ENCODE assay signal across 8 cellular contexts in the genomic region with DNA sequence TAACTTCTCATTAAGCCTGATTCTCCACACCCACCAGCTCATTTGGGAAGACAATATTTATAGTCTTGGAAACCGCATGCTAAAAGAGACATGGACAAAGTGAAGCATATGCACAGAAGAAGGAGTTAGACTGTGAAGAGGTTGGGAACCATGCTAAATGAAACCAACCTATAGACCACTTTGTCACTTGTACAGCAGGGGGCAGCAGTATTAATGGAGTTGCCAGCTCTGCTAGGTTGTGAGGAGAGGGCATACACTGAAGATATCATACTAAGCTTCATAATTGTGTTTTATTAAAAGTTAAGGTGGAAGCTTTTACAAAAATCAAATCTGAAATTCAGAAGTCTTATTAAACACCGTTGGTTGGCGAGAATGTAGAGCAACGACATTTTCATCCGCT. TPM values are rescaled to one million over a fixed set of nuclear protein-coding genes. Genes with fewer than 3 reads are reported as not detected.
DNase-seq lines count a peak whose midpoint lies in the region; ATAC-seq and TF ChIP-seq lines count a peak whose summit lies in the region.

No MANE protein-coding gene starts in this region.

- no peak overlapping the region for H3K4me2 ChIP-seq in Loucy (ENCODE audit: low read depth, low read length, poor library complexity, severe bottlenecking)

- H4K20me1 ChIP-seq in Loucy (ENCODE audit: insufficient read depth, low read length, poor library complexity, severe bottlenecking): no peaks in the 10 kb centered on the region

- no peak overlapping the region for H3K4me3 ChIP-seq in Loucy (ENCODE audit: low read length, poor library complexity, severe bottlenecking)
- H3K4me3 ChIP-seq in adrenal gland: no peak overlapping the region
- no peak overlapping the region for H3K4me3 ChIP-seq in liver (ENCODE audit: low read depth in 1 of 3, low read length in 3 of 3)
- no peak overlapping the region for H3K4me3 ChIP-seq in aorta (ENCODE audit: low read length in 2 of 2)

- ATAC-seq in GM19351 (IDR thresholded peaks at IDR 0.05; ENCODE audit: unreplicated experiment) (peak; percentile 81), aorta (ENCODE audit: low FRiP score) (no peak), HG02840 (IDR thresholded peaks at IDR 0.05; ENCODE audit: low FRiP score, unreplicated experiment) (no peak)

- TF ChIP-seq RAD21 in liver (IDR thresholded peaks at IDR 0.05): peak; percentile 13 to 30

- intact Hi-C loops in adrenal gland (cut with DNase I): loop anchor here in 1 of 2 donors (10.0 kb wide), 1 partner anchor 338 kb away; no protein-coding TSS in a partner anchor
- intact Hi-C loops in aorta (cut with DNase I): no loop called here

- H3K9ac ChIP-seq in Loucy (ENCODE audit: low read depth, low read length, poor library complexity, severe bottlenecking) (no peak overlapping the region), liver (ENCODE audit: low read depth in 1 of 2, low read length in 2 of 2) (no peak overlapping the region)

- no peaks in the 10 kb centered on the region for H3K79me2 ChIP-seq in Loucy (ENCODE audit: insufficient read depth, low read length)

- H3K4me1 ChIP-seq in Loucy (ENCODE audit: insufficient read depth, low read length, poor library complexity, severe bottlenecking) (no peaks in the 10 kb centered on the region), adrenal gland (replicated peaks in 1 of 2) (no peaks in the 10 kb centered on the region), liver (ENCODE audit: control insufficient read depth in 4 of 4, insufficient read depth in 4 of 4, low read length in 3 of 4) (no peaks in the 10 kb centered on the region), aorta (ENCODE audit: control insufficient read depth in 1 of 2, insufficient read depth in 2 of 2, low read length in 2 of 2) (no peaks in the 10 kb centered on the region)

- 83 to 92% (median 89%) methylated on average over 5 of the region's 5 CpGs for WGBS in adrenal gland, 4 donors
- WGBS in liver: 80% methylated on average over 5 of the region's 5 CpGs
- WGBS in aorta, 2 donors: 84 to 85% methylated on average over 5 of the region's 5 CpGs

- H2AFZ ChIP-seq in Loucy (ENCODE audit: low read length): no peak overlapping the region

- TF ChIP-seq CTCF in Loucy (conservative IDR thresholded peaks at IDR 0.05; ENCODE audit: low read length) (peak; percentile 75), adrenal gland (IDR thresholded peaks at IDR 0.05) (peak in 5 of 6 experiments; percentile 35 to 55 (median 49)), liver (IDR thresholded peaks at IDR 0.05; ENCODE audit: low read depth, low read length, missing input control) (no peak)

- H3K27ac ChIP-seq in adrenal gland (no peak overlapping the region), liver (ENCODE audit: low read depth in 1 of 2, low read length in 2 of 2) (no peak overlapping the region), aorta (ENCODE audit: low read depth in 1 of 2, low read length in 2 of 2) (no peak overlapping the region)

- H3K9me3 ChIP-seq in Loucy (ENCODE audit: insufficient read depth, low read depth, low read length) (no peaks in the 10 kb centered on the region), adrenal gland (replicated peaks in 1 of 3) (no peaks in the 10 kb centered on the region), liver (ENCODE audit: control insufficient read depth in 4 of 4, low read length in 3 of 4) (no peaks in the 10 kb centered on the region), aorta (ENCODE audit: control insufficient read depth, low read length) (peaks cover 1% of the 10 kb centered on the region)

- no peaks in the 10 kb centered on the region for H3K36me3 ChIP-seq in Loucy (ENCODE audit: insufficient read depth, low read length)
- no peaks in the 10 kb centered on the region for H3K36me3 ChIP-seq in adrenal gland (replicated peaks in 1 of 2)
- no peaks in the 10 kb centered on the region for H3K36me3 ChIP-seq in liver (ENCODE audit: control insufficient read depth in 4 of 4, insufficient read depth in 3 of 4, low read depth in 1 of 4, low read length in 3 of 4)
- no peaks in the 10 kb centered on the region for H3K36me3 ChIP-seq in aorta (ENCODE audit: control insufficient read depth in 1 of 2, insufficient read depth in 2 of 2, low read length in 1 of 2)

- H3K27me3 ChIP-seq in Loucy (ENCODE audit: insufficient read depth, low read length, poor library complexity, severe bottlenecking) (no peaks in the 10 kb centered on the region), adrenal gland (no peaks in the 10 kb centered on the region), liver (ENCODE audit: control insufficient read depth in 4 of 4, insufficient read depth in 4 of 4, low read length in 3 of 4) (no peaks in the 10 kb centered on the region), aorta (ENCODE audit: control insufficient read depth in 1 of 2, insufficient read depth in 2 of 2, low read length in 1 of 2) (no peaks in the 10 kb centered on the region)

- TF ChIP-seq POLR2A in adrenal gland (IDR thresholded peaks at IDR 0.05): no peak

- H3K9me2 ChIP-seq in Loucy (replicated peaks; ENCODE audit: low read depth, low read length): no peaks in the 10 kb centered on the region

- DNase-seq in DMS114 treated with DMSO at 0.1 percent for 48 hours (lab: John Stamatoyannopoulos, UW; ENCODE audit: unreplicated experiment): peak; percentile 7
- DNase-seq in adrenal gland: peak in 4 of 7 donors; percentile 20 to 58 (median 39)
- no peak for DNase-seq in NCI-H345 treated with DMSO at 0.1 percent for 48 hours (lab: John Stamatoyannopoulos, UW; ENCODE audit: unreplicated experiment)
- DNase-seq in aorta: no peak

- H3F3A ChIP-seq in Loucy (ENCODE audit: low read depth): no peaks in the 10 kb centered on the region

TF ChIP-seq in liver, 16 proteins besides CTCF, POLR2A, EP300 and RAD21:
- no peak for TF ChIP-seq GABPA (IDR thresholded peaks at IDR 0.05 in 1 of 2, conservative IDR thresholded peaks at IDR 0.05 in 1 of 2)
- no peak for TF ChIP-seq HNF4G (IDR thresholded peaks at IDR 0.05)
- no peak for TF ChIP-seq TAF1 (conservative IDR thresholded peaks at IDR 0.05)
- TF ChIP-seq YY1 (IDR thresholded peaks at IDR 0.05): no peak
- TF ChIP-seq, protein P1, sequence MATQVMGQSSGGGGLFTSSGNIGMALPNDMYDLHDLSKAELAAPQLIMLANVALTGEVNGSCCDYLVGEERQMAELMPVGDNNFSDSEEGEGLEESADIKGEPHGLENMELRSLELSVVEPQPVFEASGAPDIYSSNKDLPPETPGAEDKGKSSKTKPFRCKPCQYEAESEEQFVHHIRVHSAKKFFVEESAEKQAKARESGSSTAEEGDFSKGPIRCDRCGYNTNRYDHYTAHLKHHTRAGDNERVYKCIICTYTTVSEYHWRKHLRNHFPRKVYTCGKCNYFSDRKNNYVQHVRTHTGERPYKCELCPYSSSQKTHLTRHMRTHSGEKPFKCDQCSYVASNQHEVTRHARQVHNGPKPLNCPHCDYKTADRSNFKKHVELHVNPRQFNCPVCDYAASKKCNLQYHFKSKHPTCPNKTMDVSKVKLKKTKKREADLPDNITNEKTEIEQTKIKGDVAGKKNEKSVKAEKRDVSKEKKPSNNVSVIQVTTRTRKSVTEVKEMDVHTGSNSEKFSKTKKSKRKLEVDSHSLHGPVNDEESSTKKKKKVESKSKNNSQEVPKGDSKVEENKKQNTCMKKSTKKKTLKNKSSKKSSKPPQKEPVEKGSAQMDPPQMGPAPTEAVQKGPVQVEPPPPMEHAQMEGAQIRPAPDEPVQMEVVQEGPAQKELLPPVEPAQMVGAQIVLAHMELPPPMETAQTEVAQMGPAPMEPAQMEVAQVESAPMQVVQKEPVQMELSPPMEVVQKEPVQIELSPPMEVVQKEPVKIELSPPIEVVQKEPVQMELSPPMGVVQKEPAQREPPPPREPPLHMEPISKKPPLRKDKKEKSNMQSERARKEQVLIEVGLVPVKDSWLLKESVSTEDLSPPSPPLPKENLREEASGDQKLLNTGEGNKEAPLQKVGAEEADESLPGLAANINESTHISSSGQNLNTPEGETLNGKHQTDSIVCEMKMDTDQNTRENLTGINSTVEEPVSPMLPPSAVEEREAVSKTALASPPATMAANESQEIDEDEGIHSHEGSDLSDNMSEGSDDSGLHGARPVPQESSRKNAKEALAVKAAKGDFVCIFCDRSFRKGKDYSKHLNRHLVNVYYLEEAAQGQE (IDR thresholded peaks at IDR 0.05): no peak
- TF ChIP-seq JUND (IDR thresholded peaks at IDR 0.05): no peak

RNA-seq across cellular contexts. Expression of gene HMGCLL1, which starts 38.3 kb away (rescaled TPM):
- total RNA-seq in adrenal gland: 1 to 10 TPM in 5 of 8 donors, under 1 TPM in 2, not detected in 1; 0.26 to 5.2 (median 2.8) TPM
- 1 to 10 TPM in 2 of 3 donors, under 1 TPM in 1; 0.71 to 4.6 (median 1.7) TPM for polyA plus RNA-seq in adrenal gland
- under 1 TPM; 0.84 to 0.93 TPM for total RNA-seq in liver
- polyA plus RNA-seq in liver: under 1 TPM; 0.24 to 0.49 TPM
- 1 to 10 TPM in 1 of 2 donors, under 1 TPM in 1; 0.29 to 1.5 TPM for total RNA-seq in aorta
- under 1 TPM; 0.50 to 0.77 TPM for polyA plus RNA-seq in aorta

Comparison
In these comparisons a context has a peak if more than half of its experiments do, and no peak if none do; other contexts are left out.
1. DNase-seq: peak in DMS114 treated with DMSO at 0.1 percent for 48 hours (single experiment) and adrenal gland (4 of 7); none in NCI-H345 treated with DMSO at 0.1 percent for 48 hours (single experiment) and aorta (0 of 2).